In the genomic region with DNA sequence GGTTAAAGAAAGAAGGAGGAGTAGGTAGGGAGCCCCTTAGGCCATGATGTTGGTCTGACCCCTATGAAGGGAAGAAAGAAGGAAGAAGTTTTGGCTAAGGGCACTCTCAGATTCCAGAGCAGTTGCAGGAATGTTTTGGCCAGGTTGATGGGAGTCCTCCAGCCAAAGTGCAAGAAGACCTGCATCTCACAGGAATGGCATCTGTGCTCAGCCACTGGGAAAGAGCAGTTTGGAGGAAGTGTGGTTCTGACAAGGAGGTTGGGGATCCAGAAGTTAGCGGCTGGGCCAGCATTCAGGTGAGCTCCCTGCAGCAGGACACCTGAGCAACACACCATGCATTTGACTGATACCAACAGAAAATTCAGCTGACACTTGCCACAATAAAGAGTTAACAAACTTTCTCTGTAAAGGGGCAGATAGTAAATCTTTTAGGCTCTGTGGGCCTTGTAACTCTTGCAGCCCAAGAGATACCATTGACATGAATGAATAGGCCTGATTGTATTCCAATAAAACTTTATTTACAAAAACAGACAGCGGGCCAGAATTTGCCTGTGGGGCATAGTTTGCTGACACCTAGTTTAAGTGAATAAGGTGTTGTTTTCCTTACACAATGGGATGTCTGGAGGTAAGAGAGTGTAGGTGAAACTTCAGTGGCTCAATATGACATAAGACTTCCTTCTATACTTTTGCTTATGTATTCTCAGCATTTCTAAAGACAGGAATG, we compare ENCODE assay signal across 12 cellular contexts.
DNase-seq lines count a peak whose midpoint lies in the region; FAIRE-seq and TF ChIP-seq lines count a peak whose summit lies in the region.
"Had no signal": no experiment of that assay in that cellular context is flagged by ENCODE, and none has a peak within 500 bp of the region (broad histone marks: within the 10 kb centered on the region; RNA-seq: fewer than 3 reads in every experiment).

No MANE protein-coding gene starts in this region.

- H2AFZ ChIP-seq in mammary epithelial cell (ENCODE audit: low read depth, low read length) = no peak overlapping the region
- H2AFZ ChIP-seq: GM23338 had no signal

- intact Hi-C loops in mammary epithelial cell (cut with micrococcal nuclease) = no loop called here

- in situ Hi-C loops in mammary epithelial cell (cut with MboI; ENCODE audit: low sequenced_read_pairs in 2 of 2) = no loop called here

- H3K27me3 ChIP-seq in BLaER1 treated with 17β-estradiol and CSF1 and Interleukin-3, amounts not matched to agents 10 nM and 100 nM = peaks cover 0 to 8% (median 0%) of the 10 kb centered on the region in 11 experiments; a peak in 1 of 22 replicates
- no peaks in the 10 kb centered on the region for H3K27me3 ChIP-seq in mammary epithelial cell (ENCODE audit: insufficient read depth, low read length)

- H3K4me2 ChIP-seq in BLaER1 treated with 17β-estradiol and CSF1 and Interleukin-3, amounts not matched to agents 10 nM and 100 nM = peak overlapping the region in 7 of 11 experiments; percentile 73 to 90 (median 84); a peak in 8 of 22 replicates
- H3K4me2 ChIP-seq in mammary epithelial cell (ENCODE audit: insufficient read depth, low read depth, low read length) = no peak overlapping the region
- H3K4me2 ChIP-seq: GM23338, KMS-11 had no signal

- H4K20me1 ChIP-seq in BLaER1 treated with 17β-estradiol and CSF1 and Interleukin-3, amounts not matched to agents 10 nM and 100 nM = no peaks in the 10 kb centered on the region
- no peaks in the 10 kb centered on the region for H4K20me1 ChIP-seq in mammary epithelial cell (ENCODE audit: insufficient read depth, low read length)

- peaks cover 0 to 4% (median 0%) of the 10 kb centered on the region in 11 experiments; a peak in 2 of 22 replicates for H3K9me3 ChIP-seq in BLaER1 treated with 17β-estradiol and CSF1 and Interleukin-3, amounts not matched to agents 10 nM and 100 nM (replicated peaks in 1 of 11)
- H3K9me3 ChIP-seq in mammary epithelial cell (replicated peaks; ENCODE audit: insufficient read depth, low read length) = no peaks in the 10 kb centered on the region

- H3K27ac ChIP-seq in BLaER1 treated with 17β-estradiol and CSF1 and Interleukin-3, amounts not matched to agents 10 nM and 100 nM = peak overlapping the region in 3 of 11 experiments; percentile 27 to 93 (median 71); a peak in 2 of 22 replicates
- H3K27ac ChIP-seq in mammary epithelial cell (ENCODE audit: insufficient read depth, low read depth, low read length) = no peak overlapping the region
- H3K27ac ChIP-seq: KMS-11 had no signal

- no TSS peak for BruUV-seq in mammary epithelial cell (replicated peaks; lab: Mats Ljungman, UMichigan)

- TF ChIP-seq CTCF in mammary epithelial cell (conservative IDR thresholded peaks at IDR 0.05 in 1 of 2, IDR thresholded peaks at IDR 0.05 in 1 of 2; ENCODE audit: extremely low read depth in 1 of 2, insufficient read depth in 1 of 2, low read depth in 1 of 2, low read length in 2 of 2) = no peak

- no peak overlapping the region for H3K4me3 ChIP-seq in BLaER1 treated with 17β-estradiol and CSF1 and Interleukin-3, amounts not matched to agents 10 nM and 100 nM
- no peak overlapping the region for H3K4me3 ChIP-seq in mammary epithelial cell (replicated peaks in 1 of 3; ENCODE audit: insufficient read depth in 1 of 3, low read depth in 2 of 3, low read length in 3 of 3)
- H3K4me3 ChIP-seq: GM23338 had no signal

- dilution Hi-C loops in mammary epithelial cell (cut with HindIII; ENCODE audit: low sequenced_read_pairs) = no loop called here

- CTCF ChIA-PET in mammary epithelial cell (lab: Charles Lee; ENCODE audit: low non-redundant PET) = no interaction called here

- DNase-seq in GM19239 (ENCODE audit: insufficient read length, low spot score) = no peak
- peak; percentile 70 for DNase-seq in islet precursor cell
- no peak for DNase-seq in UCSD-AML1 (lab: John Stamatoyannopoulos, UW; ENCODE audit: unreplicated experiment)
- no peak for DNase-seq in A172 (ENCODE audit: low spot score)
- no peak for DNase-seq in mammary epithelial cell
- DNase-seq: ACHN; C1 segment of cervical spinal cord; CD4-positive, alpha-beta T cell; H7 had no signal

- peaks cover 64 to 96% (median 71%) of the 10 kb centered on the region in 10 experiments for H3K4me1 ChIP-seq in BLaER1 treated with 17β-estradiol and CSF1 and Interleukin-3, amounts not matched to agents 10 nM and 100 nM
- H3K4me1 ChIP-seq in mammary epithelial cell (ENCODE audit: insufficient read depth, low read length) = peaks cover 7% of the 10 kb centered on the region

- no peaks in the 10 kb centered on the region for H3K36me3 ChIP-seq in BLaER1 treated with 17β-estradiol and CSF1 and Interleukin-3, amounts not matched to agents 10 nM and 100 nM
- H3K36me3 ChIP-seq in mammary epithelial cell (ENCODE audit: insufficient read depth, low read length) = no peaks in the 10 kb centered on the region

- no peak overlapping the region for H3K9ac ChIP-seq in BLaER1 treated with 17β-estradiol and CSF1 and Interleukin-3, amounts not matched to agents 10 nM and 100 nM
- H3K9ac ChIP-seq in mammary epithelial cell (ENCODE audit: insufficient read depth, low read length) = no peak overlapping the region
- H3K9ac ChIP-seq: KMS-11 had no signal

- peak; percentile 72 for FAIRE-seq in GM19239 (lab: Jason Lieb, UNC)

- WGBS in mammary epithelial cell (ENCODE audit: low coverage, missing lambda C conversion rate) = 90% methylated on average over 2 of the region's 2 CpGs

- no peaks in the 10 kb centered on the region for H3K79me2 ChIP-seq in mammary epithelial cell (ENCODE audit: insufficient read depth, low read length)
